In genomic region chr3:98190911-98191310, GRCh38 we compare ENCODE assay signal across 6 cellular contexts. TPM values are rescaled to one million over a fixed set of nuclear protein-coding genes. Genes with fewer than 3 reads are reported as not detected.
"Had no signal": no experiment of that assay in that cellular context is flagged by ENCODE, and none has a peak within 500 bp of the region (broad histone marks: within the 10 kb centered on the region; RNA-seq: fewer than 3 reads in every experiment).

No MANE protein-coding gene starts in this region.

RNA-seq across cellular contexts. Expression of gene OR5H15, which starts 24.4 kb away (rescaled TPM):
- total RNA-seq: HepG2, HT-29, HT1080, IMR-90, K562 had no signal
- polyA plus RNA-seq: HepG2, IgD-negative memory B cell, IMR-90, K562 had no signal

RNA-seq across cellular contexts. Expression of gene OR5H14, which starts 43.6 kb away (rescaled TPM):
- total RNA-seq: HepG2, HT-29, HT1080, IMR-90, K562 had no signal
- polyA plus RNA-seq: HepG2, IgD-negative memory B cell, IMR-90, K562 had no signal
